In genomic region chr4:2965262-2965661, GRCh38 we compare ENCODE assay signal across 16 cellular contexts. TPM values are rescaled to one million over a fixed set of nuclear protein-coding genes. Genes with fewer than 3 reads are reported as not detected.
DNase-seq lines count a peak whose midpoint lies in the region; ATAC-seq and TF ChIP-seq lines count a peak whose summit lies in the region.
"Had no signal": no experiment of that assay in that cellular context is flagged by ENCODE, and none has a peak within 500 bp of the region (broad histone marks: within the 10 kb centered on the region; RNA-seq: fewer than 3 reads in every experiment).

No MANE protein-coding gene starts in this region.

- CTCF ChIA-PET in MCF 10A (lab: Yijun Ruan, JAX): interaction anchor here (0.5 to 4.4 kb wide), 8 partner anchors 10 to 142 kb away, joined by 3 to 25 read pairs (median 3); no protein-coding TSS in a partner anchor
- CTCF ChIA-PET in mammary epithelial cell (lab: Charles Lee; ENCODE audit: low non-redundant PET): no interaction called here
- CTCF ChIA-PET in WTC11 (lab: Charles Lee): interaction anchor here (1.0 to 1.2 kb wide), 2 partner anchors 13 to 72 kb away, joined by 3 to 5 read pairs; no protein-coding TSS in a partner anchor

- H3K4me2 ChIP-seq in mammary epithelial cell (ENCODE audit: insufficient read depth, low read depth, low read length) (no peak overlapping the region), hepatocyte (peak overlapping the region; percentile 97)

- ATAC-seq in WTC11: no peak
- ATAC-seq in stimulated activated effector memory CD8-positive, alpha-beta T cell treated with anti-CD3 and anti-CD28 coated beads, Interleukin-12 subunit alpha, Interleukin-12 subunit beta, amount 100 ng/mL, for 72 hours: no peak
- ATAC-seq in HG03095 (IDR thresholded peaks at IDR 0.05; ENCODE audit: unreplicated experiment): no peak
- no peak for ATAC-seq in GM19455 (IDR thresholded peaks at IDR 0.05; ENCODE audit: unreplicated experiment)
- ATAC-seq: psoas muscle had no signal

- dilution Hi-C loops in mammary epithelial cell (cut with HindIII; ENCODE audit: low sequenced_read_pairs): no loop called here

- intact Hi-C loops in MCF 10A (cut with micrococcal nuclease) (no loop called here), mammary epithelial cell (cut with micrococcal nuclease) (no loop called here)

- H3K27me3 ChIP-seq in mammary epithelial cell (ENCODE audit: insufficient read depth, low read length): no peaks in the 10 kb centered on the region
- H3K27me3 ChIP-seq in hepatocyte: no peaks in the 10 kb centered on the region
- H3K27me3 ChIP-seq in MG63: no peaks in the 10 kb centered on the region
- H3K27me3 ChIP-seq: brain microvascular endothelial cell had no signal

- in situ Hi-C loops in mammary epithelial cell (cut with MboI; ENCODE audit: low sequenced_read_pairs in 2 of 2): no loop called here

- DNase-seq in MCF 10A (ENCODE audit: unreplicated experiment): no peak
- no peak for DNase-seq in mammary epithelial cell
- DNase-seq in WTC11 (ENCODE audit: low spot score): no peak
- DNase-seq in hepatocyte (ENCODE audit: low spot score): no peak
- no peak for DNase-seq in stimulated activated effector memory CD8-positive, alpha-beta T cell treated with anti-CD3 and anti-CD28 coated beads, Interleukin-12 subunit alpha, Interleukin-12 subunit beta, amount 100 ng/mL, for 72 hours (ENCODE audit: low spot score in 2 of 2)
- no peak for DNase-seq in MG63
- DNase-seq: AML-193, brain microvascular endothelial cell, DMS79, foreskin fibroblast, mesendoderm, NCI-H446, psoas muscle, trophoblast cell had no signal

- H3K4me3 ChIP-seq in mammary epithelial cell (replicated peaks in 1 of 3; ENCODE audit: insufficient read depth in 1 of 3, low read depth in 2 of 3, low read length in 3 of 3) (no peak overlapping the region), hepatocyte (no peak overlapping the region), MG63 (no peak overlapping the region)

- H3K9ac ChIP-seq in mammary epithelial cell (ENCODE audit: insufficient read depth, low read length): no peak overlapping the region

- H3K4me1 ChIP-seq in mammary epithelial cell (ENCODE audit: insufficient read depth, low read length): peaks cover 10% of the 10 kb centered on the region
- H3K4me1 ChIP-seq in hepatocyte (ENCODE audit: insufficient read depth): peaks cover 13% of the 10 kb centered on the region

- H3K36me3 ChIP-seq in mammary epithelial cell (ENCODE audit: insufficient read depth, low read length) (no peaks in the 10 kb centered on the region), hepatocyte (replicated peaks; ENCODE audit: insufficient read depth, low read depth) (no peaks in the 10 kb centered on the region), MG63 (peaks cover 2% of the 10 kb centered on the region; the same call in 1 of the 2 replicates)
- H3K36me3 ChIP-seq: brain microvascular endothelial cell had no signal

- H3K36me3 Mint-ChIP-seq in MCF 10A (ENCODE audit: insufficient read depth, unreplicated experiment) (peaks cover 23% of the 10 kb centered on the region), WTC11 (no peaks in the 10 kb centered on the region)
- peaks cover 29% of the 10 kb centered on the region for H3K36me3 Mint-ChIP-seq in stimulated activated effector memory CD8-positive, alpha-beta T cell treated with anti-CD3 and anti-CD28 coated beads, Interleukin-12 subunit alpha, Interleukin-12 subunit beta, amount 100 ng/mL, for 72 hours

- H3K27ac ChIP-seq in mammary epithelial cell (ENCODE audit: insufficient read depth, low read depth, low read length) (no peak overlapping the region), hepatocyte (no peak overlapping the region)
- H3K27ac ChIP-seq: brain microvascular endothelial cell, psoas muscle had no signal

- WGBS in mammary epithelial cell (ENCODE audit: low coverage, missing lambda C conversion rate): 88% methylated on average over 14 of the region's 16 CpGs
- whole genome bisulfite sequencing in hepatocyte (ENCODE audit: low lambda C conversion rate, missing lambda C conversion rate): 92% methylated on average over 16 of the region's 16 CpGs

- BruUV-seq in MCF 10A (replicated peaks; lab: Mats Ljungman, UMichigan) (no TSS peak), mammary epithelial cell (replicated peaks; lab: Mats Ljungman, UMichigan) (no TSS peak)

- H3K9me2 ChIP-seq in hepatocyte (replicated peaks; ENCODE audit: insufficient read depth): no peaks in the 10 kb centered on the region

- H3K9me3 Mint-ChIP-seq in MCF 10A (ENCODE audit: unreplicated experiment): no peaks in the 10 kb centered on the region
- no peaks in the 10 kb centered on the region for H3K9me3 Mint-ChIP-seq in WTC11
- no peaks in the 10 kb centered on the region for H3K9me3 Mint-ChIP-seq in stimulated activated effector memory CD8-positive, alpha-beta T cell treated with anti-CD3 and anti-CD28 coated beads, Interleukin-12 subunit alpha, Interleukin-12 subunit beta, amount 100 ng/mL, for 72 hours

- H3K27me3 Mint-ChIP-seq in MCF 10A (ENCODE audit: insufficient read depth, unreplicated experiment) (no peaks in the 10 kb centered on the region), WTC11 (ENCODE audit: low read depth) (peaks cover 17% of the 10 kb centered on the region)

- H3K4me3 Mint-ChIP-seq in MCF 10A (ENCODE audit: unreplicated experiment) (peak overlapping the region; percentile 88), WTC11 (peak overlapping the region; percentile 36)
- peak overlapping the region; percentile 91 for H3K4me3 Mint-ChIP-seq in stimulated activated effector memory CD8-positive, alpha-beta T cell treated with anti-CD3 and anti-CD28 coated beads, Interleukin-12 subunit alpha, Interleukin-12 subunit beta, amount 100 ng/mL, for 72 hours

- H3K27ac Mint-ChIP-seq in MCF 10A (ENCODE audit: low read depth, unreplicated experiment) (peak overlapping the region; percentile 42), WTC11 (no peak overlapping the region)
- no peak overlapping the region for H3K27ac Mint-ChIP-seq in stimulated activated effector memory CD8-positive, alpha-beta T cell treated with anti-CD3 and anti-CD28 coated beads, Interleukin-12 subunit alpha, Interleukin-12 subunit beta, amount 100 ng/mL, for 72 hours

- POLR2A ChIA-PET in MCF 10A (lab: Yijun Ruan, JAX) (interaction anchor here (0.6 to 5.5 kb wide), 5 partner anchors 10 to 121 kb away, joined by 4 to 120 read pairs (median 48); no protein-coding TSS in a partner anchor), WTC11 (lab: Charles Lee) (interaction anchor here (0.5 kb wide), 1 partner anchor 543 kb away, joined by 3 read pairs; no protein-coding TSS in a partner anchor)

- H4K20me1 ChIP-seq in mammary epithelial cell (ENCODE audit: insufficient read depth, low read length) (no peaks in the 10 kb centered on the region), hepatocyte (ENCODE audit: insufficient read depth, poor library complexity, severe bottlenecking) (peaks cover 5% of the 10 kb centered on the region)

- no peak for TF ChIP-seq CTCF in MCF 10A (IDR thresholded peaks at IDR 0.05; ENCODE audit: unreplicated experiment)
- TF ChIP-seq CTCF in mammary epithelial cell (conservative IDR thresholded peaks at IDR 0.05 in 1 of 2, IDR thresholded peaks at IDR 0.05 in 1 of 2; ENCODE audit: extremely low read depth in 1 of 2, insufficient read depth in 1 of 2, low read depth in 1 of 2, low read length in 2 of 2): no peak
- no peak for TF ChIP-seq CTCF in WTC11 (IDR thresholded peaks at IDR 0.05)
- no peak for TF ChIP-seq CTCF in hepatocyte (IDR thresholded peaks at IDR 0.05; ENCODE audit: poor library complexity)

- H3K79me2 ChIP-seq in mammary epithelial cell (ENCODE audit: insufficient read depth, low read length): peaks cover 34% of the 10 kb centered on the region
- H3K79me2 ChIP-seq in hepatocyte: peaks cover 32% of the 10 kb centered on the region

- no peaks in the 10 kb centered on the region for H3K9me3 ChIP-seq in mammary epithelial cell (replicated peaks; ENCODE audit: insufficient read depth, low read length)
- H3K9me3 ChIP-seq in hepatocyte (ENCODE audit: low read depth): no peaks in the 10 kb centered on the region
- no peaks in the 10 kb centered on the region for H3K9me3 ChIP-seq in MG63
- H3K9me3 ChIP-seq: psoas muscle had no signal

- H2AFZ ChIP-seq in mammary epithelial cell (ENCODE audit: low read depth, low read length) (no peak overlapping the region), hepatocyte (no peak overlapping the region)

- H3K4me1 Mint-ChIP-seq in MCF 10A (ENCODE audit: insufficient read depth, unreplicated experiment) (peaks cover 16% of the 10 kb centered on the region), WTC11 (peaks cover 19% of the 10 kb centered on the region)
- H3K4me1 Mint-ChIP-seq in stimulated activated effector memory CD8-positive, alpha-beta T cell treated with anti-CD3 and anti-CD28 coated beads, Interleukin-12 subunit alpha, Interleukin-12 subunit beta, amount 100 ng/mL, for 72 hours: peaks cover 28% of the 10 kb centered on the region

TF ChIP-seq in WTC11, 78 proteins besides CTCF, POLR2A, EP300 and RAD21:
- no peak for TF ChIP-seq NR3C1 (CRISPR knock-in tag; conservative IDR thresholded peaks at IDR 0.05; ENCODE audit: low read depth)

RNA-seq across cellular contexts. Expression of gene GRK4, which starts 1.9 kb away (rescaled TPM):
- total RNA-seq in MCF 10A (2022) (4.5 and 5.9 TPM in 2 replicates), mammary epithelial cell (1 to 10 TPM; 5.4 to 6.8 TPM), WTC11 (2021) (1.4 to 3.5 TPM (median 1.6 TPM) in 3 replicates), hepatocyte (4.9 and 5.4 TPM in 2 replicates)
- polyA plus RNA-seq in mammary epithelial cell (2.1 TPM), hepatocyte (5.5 and 6.1 TPM in 2 replicates)
- polyA minus RNA-seq in mammary epithelial cell: not detected
- total RNA-seq in MG63 (2014; rRNA removed; shearing (Covaris generic); ENCODE audit: low replicate concordance): 2.6 and 3.7 TPM in 2 replicates

RNA-seq across cellular contexts. Expression of gene NOP14, which starts 2.1 kb away (rescaled TPM):
- total RNA-seq in MCF 10A (2022) (44.0 and 65.6 TPM in 2 replicates), mammary epithelial cell (10 to 100 TPM; 22.8 to 40.0 TPM), WTC11 (2021) (33.9 to 39.1 TPM (median 35.7 TPM) in 3 replicates), hepatocyte (18.2 and 22.7 TPM in 2 replicates)
- polyA plus RNA-seq in mammary epithelial cell (16.1 TPM), hepatocyte (18.8 and 21.7 TPM in 2 replicates)
- 37.5 TPM for polyA minus RNA-seq in mammary epithelial cell
- total RNA-seq in MG63 (2014; rRNA removed; shearing (Covaris generic); ENCODE audit: low replicate concordance): 32.5 and 45.2 TPM in 2 replicates

Comparison
In these comparisons a context has a peak if more than half of its experiments do, and no peak if none do; other contexts are left out.
1. H3K4me3 Mint-ChIP-seq: peak in every context shown above with its lines; median percentile 91 in stimulated activated effector memory CD8-positive, alpha-beta T cell treated with anti-CD3 and anti-CD28 coated beads, Interleukin-12 subunit alpha, Interleukin-12 subunit beta, amount 100 ng/mL, for 72 hours; 88 in MCF 10A; 36 in WTC11.